Comparison of ENCODE assay signal across 20 cellular contexts in the genomic region with DNA sequence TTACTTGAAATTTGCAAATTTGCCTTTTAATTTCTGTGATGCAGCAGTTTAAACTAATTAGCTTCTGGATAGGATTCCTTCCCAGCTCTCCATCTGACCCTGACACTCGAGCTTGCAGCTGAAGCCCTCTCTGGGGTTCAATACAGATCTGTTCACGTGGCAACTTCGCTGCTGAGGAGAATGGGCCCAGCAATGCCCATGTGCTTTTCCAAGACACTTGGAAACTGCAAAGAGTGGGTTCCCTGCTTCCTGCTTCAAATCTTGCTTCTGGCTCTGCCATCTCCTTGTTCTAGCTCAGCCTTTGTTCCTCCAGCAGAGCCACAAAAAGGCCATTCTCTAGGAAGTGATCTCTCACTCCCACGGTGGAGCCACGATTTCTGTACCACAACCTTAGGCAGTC. TPM values are rescaled to one million over a fixed set of nuclear protein-coding genes. Genes with fewer than 3 reads are reported as not detected.
A peak's percentile ranks its signal among the peaks of the same experiment; 100 is the strongest.
DNase-seq lines count a peak whose midpoint lies in the region; TF ChIP-seq lines count a peak whose summit lies in the region.
"Had no signal": no experiment of that assay in that cellular context is flagged by ENCODE, and none has a peak within 500 bp of the region (broad histone marks: within the 10 kb centered on the region; RNA-seq: fewer than 3 reads in every experiment).

No MANE protein-coding gene starts in this region.

- dilution Hi-C loops in mammary epithelial cell (cut with HindIII; ENCODE audit: low sequenced_read_pairs) = no loop called here

- no peak overlapping the region for H3K27ac Mint-ChIP-seq in osteocyte (ENCODE audit: unreplicated experiment)
- H3K27ac Mint-ChIP-seq: B cell; CD4-positive, CD25-positive, alpha-beta regulatory T cell; CD8-positive, alpha-beta T cell; HFFc6 had no signal

- 67% methylated on average over 5 of the region's 5 CpGs for WGBS in esophagus muscularis mucosa
- WGBS in mammary epithelial cell (ENCODE audit: low coverage, missing lambda C conversion rate) = 33% methylated on average over 5 of the region's 5 CpGs

- no peaks in the 10 kb centered on the region for H3K4me1 ChIP-seq in esophagus muscularis mucosa
- peaks cover 3% of the 10 kb centered on the region for H3K4me1 ChIP-seq in mammary epithelial cell (ENCODE audit: insufficient read depth, low read length)
- H3K4me1 ChIP-seq: BLaER1, Caco-2, HAP-1 had no signal

- H3K9me3 ChIP-seq in esophagus muscularis mucosa (no peaks in the 10 kb centered on the region), mammary epithelial cell (replicated peaks; ENCODE audit: insufficient read depth, low read length) (no peaks in the 10 kb centered on the region)
- H3K9me3 ChIP-seq: BLaER1, Caco-2, HAP-1 had no signal

- no peak overlapping the region for H3K4me3 Mint-ChIP-seq in osteocyte (ENCODE audit: unreplicated experiment)
- H3K4me3 Mint-ChIP-seq: B cell; CD4-positive, CD25-positive, alpha-beta regulatory T cell; CD8-positive, alpha-beta T cell; HFFc6 had no signal

- no peak for TF ChIP-seq EP300 in esophagus muscularis mucosa (IDR thresholded peaks at IDR 0.05)

- H3K36me3 Mint-ChIP-seq in osteocyte (ENCODE audit: unreplicated experiment) = no peaks in the 10 kb centered on the region
- H3K36me3 Mint-ChIP-seq: CD4-positive, CD25-positive, alpha-beta regulatory T cell; CD8-positive, alpha-beta T cell had no signal

- H3K9ac ChIP-seq in mammary epithelial cell (ENCODE audit: insufficient read depth, low read length) = no peak overlapping the region
- H3K9ac ChIP-seq: BLaER1 had no signal

- no peak overlapping the region for H3K4me2 ChIP-seq in mammary epithelial cell (ENCODE audit: insufficient read depth, low read depth, low read length)
- H3K4me2 ChIP-seq: BLaER1 had no signal

- H3K27me3 ChIP-seq in esophagus muscularis mucosa (peaks cover 0 to 4% (median 0%) of the 10 kb centered on the region in 4 donors), mammary epithelial cell (ENCODE audit: insufficient read depth, low read length) (no peaks in the 10 kb centered on the region)
- H3K27me3 ChIP-seq: BLaER1 had no signal

- BruUV-seq in mammary epithelial cell (replicated peaks; lab: Mats Ljungman, UMichigan) = no TSS peak

- H3K4me1 Mint-ChIP-seq in osteocyte (ENCODE audit: unreplicated experiment) = peaks cover 2% of the 10 kb centered on the region
- H3K4me1 Mint-ChIP-seq: B cell; CD4-positive, CD25-positive, alpha-beta regulatory T cell had no signal

- no peaks in the 10 kb centered on the region for H3K9me3 Mint-ChIP-seq in osteocyte (ENCODE audit: unreplicated experiment)
- H3K9me3 Mint-ChIP-seq: CD8-positive, alpha-beta T cell had no signal

- CTCF ChIA-PET in mammary epithelial cell (lab: Charles Lee; ENCODE audit: low non-redundant PET) = no interaction called here

- TF ChIP-seq CTCF in esophagus muscularis mucosa (IDR thresholded peaks at IDR 0.05) (no peak), mammary epithelial cell (conservative IDR thresholded peaks at IDR 0.05 in 1 of 2, IDR thresholded peaks at IDR 0.05 in 1 of 2; ENCODE audit: extremely low read depth in 1 of 2, insufficient read depth in 1 of 2, low read depth in 1 of 2, low read length in 2 of 2) (no peak), osteocyte (IDR thresholded peaks at IDR 0.05) (no peak)

- no peaks in the 10 kb centered on the region for H4K20me1 ChIP-seq in mammary epithelial cell (ENCODE audit: insufficient read depth, low read length)
- H4K20me1 ChIP-seq: BLaER1 had no signal

- intact Hi-C loops in esophagus muscularis mucosa (cut with DNase I) = no loop called here
- intact Hi-C loops in mammary epithelial cell (cut with micrococcal nuclease) = no loop called here

- H3K27ac ChIP-seq in esophagus muscularis mucosa (replicated peaks in 1 of 4) (no peak overlapping the region), mammary epithelial cell (ENCODE audit: insufficient read depth, low read depth, low read length) (no peak overlapping the region)
- H3K27ac ChIP-seq: 22Rv1, BLaER1, C4-2B had no signal

- H2AFZ ChIP-seq in mammary epithelial cell (ENCODE audit: low read depth, low read length) = no peak overlapping the region

- no peak for TF ChIP-seq POLR2A in esophagus muscularis mucosa (IDR thresholded peaks at IDR 0.05; ENCODE audit: low read depth)

- H3K36me3 ChIP-seq in esophagus muscularis mucosa = no peaks in the 10 kb centered on the region
- no peaks in the 10 kb centered on the region for H3K36me3 ChIP-seq in mammary epithelial cell (ENCODE audit: insufficient read depth, low read length)
- H3K36me3 ChIP-seq: BLaER1, HAP-1 had no signal

- no peaks in the 10 kb centered on the region for H3K79me2 ChIP-seq in mammary epithelial cell (ENCODE audit: insufficient read depth, low read length)

- H3K27me3 Mint-ChIP-seq in osteocyte (ENCODE audit: unreplicated experiment) = peaks cover 28% of the 10 kb centered on the region
- H3K27me3 Mint-ChIP-seq: CD4-positive, CD25-positive, alpha-beta regulatory T cell had no signal

- no peak overlapping the region for H3K4me3 ChIP-seq in esophagus muscularis mucosa
- no peak overlapping the region for H3K4me3 ChIP-seq in mammary epithelial cell (replicated peaks in 1 of 3; ENCODE audit: insufficient read depth in 1 of 3, low read depth in 2 of 3, low read length in 3 of 3)
- H3K4me3 ChIP-seq: BLaER1, HAP-1 had no signal

- DNase-seq in NCI-H748 (lab: John Stamatoyannopoulos, UW; ENCODE audit: unreplicated experiment) (peak; percentile 4), NCI-H748 treated with DMSO at 0.1 percent for 48 hours (lab: John Stamatoyannopoulos, UW) (no peak), esophagus muscularis mucosa (ENCODE audit: extremely low spot score) (peak; percentile 42), islet precursor cell (peak; percentile 22), mammary epithelial cell (no peak), SW 1271 (lab: John Stamatoyannopoulos, UW) (no peak), osteocyte (ENCODE audit: extremely low spot score, unreplicated experiment) (no peak)
- DNase-seq: Caco-2; CD4-positive, CD25-positive, alpha-beta regulatory T cell; CD8-positive, alpha-beta T cell; DMS153; DND-41; GOT3; HFFc6 had no signal

- in situ Hi-C loops in mammary epithelial cell (cut with MboI; ENCODE audit: low sequenced_read_pairs in 2 of 2) = no loop called here

RNA-seq across cellular contexts. Expression of a gene that starts 50.0 kb away (rescaled TPM):
- total RNA-seq in esophagus muscularis mucosa = 1 to 10 TPM in 1 of 4 donors, under 1 TPM in 2, not detected in 1; 0.11 to 1.6 (median 0.17) TPM
- total RNA-seq in mammary epithelial cell = not detected
- polyA plus RNA-seq in mammary epithelial cell = 0.07 TPM
- polyA minus RNA-seq in mammary epithelial cell = not detected
- 0.38 and 0.63 TPM in 2 replicates for total RNA-seq in osteocyte
- total RNA-seq: Caco-2; CD4-positive, CD25-positive, alpha-beta regulatory T cell; CD8-positive, alpha-beta T cell; HFFc6 had no signal
- polyA plus RNA-seq: AG04450; CD4-positive, CD25-positive, alpha-beta regulatory T cell had no signal

Comparison
In these comparisons a context has a peak if more than half of its experiments do, and no peak if none do; other contexts are left out.
1. DNase-seq: peak in NCI-H748 (single experiment), esophagus muscularis mucosa (single experiment) and islet precursor cell (single experiment); none in NCI-H748 treated with DMSO at 0.1 percent for 48 hours (single experiment), mammary epithelial cell (single experiment), SW 1271 (0 of 2) and osteocyte (single experiment).